ENCODE assay signal across 28 cellular contexts in genomic region chr21:14814282-14814681, GRCh38.
"Had no signal": no experiment of that assay in that cellular context is flagged by ENCODE, and none has a peak within 500 bp of the region (broad histone marks: within the 10 kb centered on the region; RNA-seq: fewer than 3 reads in every experiment).

No MANE protein-coding gene starts in this region.

- ATAC-seq: stimulated activated effector memory CD8-positive, alpha-beta T cell treated with anti-CD3 and anti-CD28 coated beads, Interleukin-12 subunit alpha, Interleukin-12 subunit beta, amount 100 ng/mL, for 72 hours; stimulated activated memory B cell treated with anti-CD40 and anti-IgM and Interleukin-4, amounts not matched to agents 10 μg/mL and 1 μg/mL and 100 μg/mL, for 72 hours; stimulated activated naive CD8-positive, alpha-beta T cell treated with anti-CD3 and anti-CD28 coated beads, Interleukin-15, amount 100 ng/mL, for 72 hours; stimulated activated naive CD8-positive, alpha-beta T cell treated with anti-CD3 and anti-CD28 coated beads, Interleukin-15, Interleukin-2, amounts not matched to agents 100 U/mL and 50 U/mL, for 24 hours; upper lobe of right lung had no signal

- H3K36me3 Mint-ChIP-seq: stimulated activated effector memory CD8-positive, alpha-beta T cell treated with anti-CD3 and anti-CD28 coated beads, Interleukin-12 subunit alpha, Interleukin-12 subunit beta, amount 100 ng/mL, for 72 hours had no signal

- H3K4me1 ChIP-seq: stomach, suprapubic skin, testis, thyroid gland, tibial artery, tibial nerve, transverse colon, upper lobe of left lung, upper lobe of right lung, uterus, vagina had no signal

- H3K36me3 ChIP-seq: stomach, suprapubic skin, thoracic aorta, thyroid gland, tibial artery, tibial nerve, transverse colon, upper lobe of left lung, upper lobe of right lung, uterus, vagina had no signal

- H3K27me3 ChIP-seq: stomach, suprapubic skin, testis, thyroid gland, tibial artery, tibial nerve, transverse colon, upper lobe of left lung, upper lobe of right lung, uterus, vagina had no signal

- H3K9me3 ChIP-seq: testis, thyroid gland, transverse colon, vagina had no signal

- DNase-seq: stimulated activated CD4-positive, alpha-beta T cell treated with anti-CD3 and anti-CD28 coated beads, Interleukin-1b, Interleukin-23, amount 100 ng/mL, for 48 hours; stimulated activated CD4-positive, alpha-beta T cell treated with anti-CD3 and anti-CD28 coated beads, Interleukin-2, amount 100 ng/mL, for 24 hours; stimulated activated CD4-positive, alpha-beta T cell treated with anti-CD3 and anti-CD28 coated beads, Interleukin-2, amount 100 ng/mL, for 48 hours; stimulated activated CD4-positive, alpha-beta T cell treated with anti-CD3 and anti-CD28 coated beads, Interleukin-4, amount 100 ng/mL, for 1 hour; stimulated activated CD4-positive, alpha-beta T cell treated with anti-CD3 and anti-CD28 coated beads, Interleukin-4, amount 100 ng/mL, for 24 hours; stimulated activated CD4-positive, alpha-beta T cell treated with anti-CD3 and anti-CD28 coated beads, Interleukin-4, amount 100 ng/mL, for 4 hours; stimulated activated naive CD4-positive, alpha-beta T cell; stimulated activated naive CD4-positive, alpha-beta T cell treated with Interleukin-2 at 50 U/mL for 16 hours; stimulated activated naive CD8-positive, alpha-beta T cell treated with anti-CD3 and anti-CD28 coated beads, Interleukin-15, amount 100 ng/mL, for 72 hours; stimulated activated naive CD8-positive, alpha-beta T cell treated with anti-CD3 and anti-CD28 coated beads, Interleukin-15, Interleukin-2, amounts not matched to agents 100 U/mL and 50 U/mL, for 24 hours; stomach; substantia nigra; testis; thyroid gland; tibial artery; transverse colon; trophoblast cell; upper lobe of left lung; upper lobe of right lung; uterus had no signal

- H3K27ac ChIP-seq: stomach, suprapubic skin, testis, thoracic aorta, thyroid gland, tibial artery, tibial nerve, transverse colon, upper lobe of left lung, upper lobe of right lung, uterus, vagina had no signal

- H3K4me3 Mint-ChIP-seq: stimulated activated effector memory CD8-positive, alpha-beta T cell treated with anti-CD3 and anti-CD28 coated beads, Interleukin-12 subunit alpha, Interleukin-12 subunit beta, amount 100 ng/mL, for 72 hours; stimulated activated memory B cell treated with anti-CD40 and anti-IgM and Interleukin-4, amounts not matched to agents 10 μg/mL and 1 μg/mL and 100 μg/mL, for 72 hours; stimulated activated naive CD8-positive, alpha-beta T cell treated with anti-CD3 and anti-CD28 coated beads, Interleukin-15, amount 100 ng/mL, for 72 hours; stimulated activated naive CD8-positive, alpha-beta T cell treated with anti-CD3 and anti-CD28 coated beads, Interleukin-15, Interleukin-2, amounts not matched to agents 100 ng/mL and 50 ng/mL, for 24 hours had no signal

- H3K4me3 ChIP-seq: stomach, suprapubic skin, testis, thoracic aorta, thyroid gland, tibial artery, tibial nerve, transverse colon, upper lobe of left lung, upper lobe of right lung, uterus, vagina had no signal

- H3K27me3 Mint-ChIP-seq: stimulated activated memory B cell treated with anti-CD40 and anti-IgM and Interleukin-4, amounts not matched to agents 10 μg/mL and 1 μg/mL and 100 μg/mL, for 72 hours; stimulated activated naive CD8-positive, alpha-beta T cell treated with anti-CD3 and anti-CD28 coated beads, Interleukin-15, amount 100 ng/mL, for 72 hours had no signal

- H3K4me1 Mint-ChIP-seq: stimulated activated effector memory CD8-positive, alpha-beta T cell treated with anti-CD3 and anti-CD28 coated beads, Interleukin-12 subunit alpha, Interleukin-12 subunit beta, amount 100 ng/mL, for 72 hours; stimulated activated naive CD8-positive, alpha-beta T cell treated with anti-CD3 and anti-CD28 coated beads, Interleukin-15, amount 100 ng/mL, for 72 hours had no signal

- H3K27ac Mint-ChIP-seq: stimulated activated effector memory CD8-positive, alpha-beta T cell treated with anti-CD3 and anti-CD28 coated beads, Interleukin-12 subunit alpha, Interleukin-12 subunit beta, amount 100 ng/mL, for 72 hours; stimulated activated memory B cell treated with anti-CD40 and anti-IgM and Interleukin-4, amounts not matched to agents 10 μg/mL and 1 μg/mL and 100 μg/mL, for 72 hours; stimulated activated naive CD8-positive, alpha-beta T cell treated with anti-CD3 and anti-CD28 coated beads, Interleukin-15, amount 100 ng/mL, for 72 hours; stimulated activated naive CD8-positive, alpha-beta T cell treated with anti-CD3 and anti-CD28 coated beads, Interleukin-15, Interleukin-2, amounts not matched to agents 100 ng/mL and 50 ng/mL, for 24 hours had no signal

- FAIRE-seq: urothelium cell line had no signal
